ENCODE assay signal across 13 cellular contexts in the genomic region with DNA sequence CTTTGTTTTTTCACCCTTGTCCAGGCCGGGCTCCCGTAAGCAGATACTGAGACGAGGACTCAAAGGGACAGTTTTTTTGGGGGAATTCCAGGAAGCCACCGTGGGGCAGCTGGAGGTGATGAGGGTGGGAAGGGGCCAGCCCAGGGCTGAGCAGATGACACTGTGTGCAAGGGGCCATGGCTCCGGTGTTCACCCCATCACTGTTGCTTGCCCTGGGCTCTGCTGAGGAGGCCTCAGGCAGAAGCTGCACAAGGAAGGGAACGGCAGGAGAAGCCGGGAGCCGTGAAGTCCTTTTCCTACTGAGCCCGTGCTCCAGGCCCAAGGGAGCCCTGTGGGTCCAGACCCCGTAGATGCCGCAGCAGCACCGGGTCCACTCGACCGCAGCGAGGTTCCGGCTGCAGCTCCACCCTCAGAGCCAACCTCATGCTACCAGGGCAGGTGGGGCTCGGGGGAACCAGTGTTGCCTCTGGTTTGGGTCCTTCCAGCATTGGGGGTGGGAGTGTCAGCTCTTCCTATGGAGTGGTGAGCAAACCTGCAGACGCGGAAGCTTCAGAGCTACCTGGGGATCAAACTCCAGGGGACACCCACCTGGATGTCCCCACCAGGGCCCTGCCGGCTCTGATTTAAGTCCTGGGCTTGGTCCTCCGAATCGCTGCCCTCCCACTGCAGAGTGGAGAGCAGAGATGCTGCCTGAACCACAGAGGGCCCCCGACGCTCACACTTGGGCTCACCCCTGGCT. TPM values are rescaled to one million over a fixed set of nuclear protein-coding genes. Genes with fewer than 3 reads are reported as not detected.
A peak's percentile ranks its signal among the peaks of the same experiment; 100 is the strongest.
DNase-seq lines count a peak whose midpoint lies in the region; ATAC-seq, FAIRE-seq and TF ChIP-seq lines count a peak whose summit lies in the region.
"Had no signal": no experiment of that assay in that cellular context is flagged by ENCODE, and none has a peak within 500 bp of the region (broad histone marks: within the 10 kb centered on the region; RNA-seq: fewer than 3 reads in every experiment).

No MANE protein-coding gene starts in this region.

- H3K4me3 Mint-ChIP-seq in naive thymus-derived CD4-positive, alpha-beta T cell = peak overlapping the region in 6 of 10 donors; percentile 10 to 87 (median 80)

- peak overlapping the region; percentile 74; the same call in 1 of the 2 replicates for H3K4me2 ChIP-seq in BLaER1

- ATAC-seq in naive thymus-derived CD4-positive, alpha-beta T cell = no peak
- ATAC-seq in left colon = no peak
- ATAC-seq: esophagus mucosa had no signal

- CTCF ChIA-PET in naive thymus-derived CD4-positive, alpha-beta T cell (lab: Charles Lee) = no interaction called here

- POLR2A ChIA-PET in naive thymus-derived CD4-positive, alpha-beta T cell (lab: Charles Lee) = no interaction called here

- no peak for FAIRE-seq in D721Med (lab: Jason Lieb, UNC)

- DNase-seq in adrenal gland (peak in 4 of 7 donors; percentile 16 to 39 (median 36)), nucleus accumbens (lab: John Stamatoyannopoulos, UW) (no peak), HT-29 (ENCODE audit: low spot score) (no peak), left colon (no peak), D721Med (ENCODE audit: insufficient read length, low spot score) (no peak)
- peak in 1 of 9 donors; percentile 20 for DNase-seq in naive thymus-derived CD4-positive, alpha-beta T cell
- DNase-seq: GF-D8, midbrain, NCI-H146, NCI-H524 had no signal

- H3K27me3 ChIP-seq in BLaER1 = no peaks in the 10 kb centered on the region
- H3K27me3 ChIP-seq in adrenal gland = no peaks in the 10 kb centered on the region
- H3K27me3 ChIP-seq in naive thymus-derived CD4-positive, alpha-beta T cell (ENCODE audit: control insufficient read depth in 2 of 2, insufficient read depth in 2 of 2, low read length in 2 of 2) = no peaks in the 10 kb centered on the region

- peaks cover 0 to 2% (median 0%) of the 10 kb centered on the region in 11 donors for H3K9me3 Mint-ChIP-seq in naive thymus-derived CD4-positive, alpha-beta T cell

- no peak overlapping the region for H3K4me3 ChIP-seq in BLaER1
- H3K4me3 ChIP-seq in adrenal gland = no peak overlapping the region
- H3K4me3 ChIP-seq in naive thymus-derived CD4-positive, alpha-beta T cell (ENCODE audit: low read length) = no peak overlapping the region

- H3K27ac ChIP-seq in BLaER1 = no peak overlapping the region
- H3K27ac ChIP-seq in adrenal gland = no peak overlapping the region
- no peak overlapping the region for H3K27ac ChIP-seq in naive thymus-derived CD4-positive, alpha-beta T cell (ENCODE audit: low read depth, low read length)

- no peaks in the 10 kb centered on the region for H3K9me3 ChIP-seq in BLaER1
- H3K9me3 ChIP-seq in ES-I3 (ENCODE audit: control insufficient read depth, insufficient read depth, low read length) = no peaks in the 10 kb centered on the region
- no peaks in the 10 kb centered on the region for H3K9me3 ChIP-seq in adrenal gland (replicated peaks in 1 of 3)
- no peaks in the 10 kb centered on the region for H3K9me3 ChIP-seq in naive thymus-derived CD4-positive, alpha-beta T cell (ENCODE audit: control insufficient read depth in 2 of 3, low read length in 3 of 3)

- 93 to 96% (median 95%) methylated on average over 12 to 24 of the region's 24 CpGs for WGBS in adrenal gland, 4 donors

- intact Hi-C loops in adrenal gland (cut with DNase I) (no loop called here), left colon (cut with DNase I, micrococcal nuclease) (no loop called here)
- intact Hi-C loops in naive thymus-derived CD4-positive, alpha-beta T cell (cut with micrococcal nuclease) = loop anchor here in 1 of 2 donors (10.0 kb wide), 1 partner anchor 674 kb away; a partner anchor contains a TSS

- H3K4me1 Mint-ChIP-seq in naive thymus-derived CD4-positive, alpha-beta T cell = peaks cover 12 to 18% (median 15%) of the 10 kb centered on the region in 7 donors

- H3K27ac Mint-ChIP-seq in naive thymus-derived CD4-positive, alpha-beta T cell = peak overlapping the region in 5 of 9 donors; percentile 71 to 91 (median 85)

- H3K27me3 Mint-ChIP-seq in naive thymus-derived CD4-positive, alpha-beta T cell = peaks cover 0 to 5% (median 0%) of the 10 kb centered on the region in 5 donors

- TF ChIP-seq CTCF in adrenal gland (IDR thresholded peaks at IDR 0.05) (no peak), D721Med (IDR thresholded peaks at IDR 0.05; ENCODE audit: insufficient read depth, missing control alignments) (no peak)

- H4K20me1 ChIP-seq in BLaER1 = no peaks in the 10 kb centered on the region

- H3K4me1 ChIP-seq in BLaER1 (peaks cover 64% of the 10 kb centered on the region), ES-I3 (ENCODE audit: insufficient read depth, low read length) (peaks cover 3% of the 10 kb centered on the region), adrenal gland (replicated peaks in 1 of 2) (peaks cover 5 to 19% of the 10 kb centered on the region in 2 donors)
- peaks cover 5 to 10% of the 10 kb centered on the region in 2 donors for H3K4me1 ChIP-seq in naive thymus-derived CD4-positive, alpha-beta T cell (ENCODE audit: control insufficient read depth in 2 of 2, insufficient read depth in 2 of 2, low read length in 2 of 2)

- H3K9ac ChIP-seq in BLaER1 (peak overlapping the region; percentile 19; the same call in 1 of the 2 replicates), ES-I3 (ENCODE audit: low read depth, low read length) (peak overlapping the region; percentile 82; the same call in 1 of the 2 replicates)

- no peaks in the 10 kb centered on the region for H3K36me3 Mint-ChIP-seq in naive thymus-derived CD4-positive, alpha-beta T cell

- H3K36me3 ChIP-seq in BLaER1 (no peaks in the 10 kb centered on the region), ES-I3 (ENCODE audit: insufficient read depth, low read length) (no peaks in the 10 kb centered on the region), adrenal gland (replicated peaks in 1 of 2) (no peaks in the 10 kb centered on the region)
- H3K36me3 ChIP-seq in naive thymus-derived CD4-positive, alpha-beta T cell (ENCODE audit: control insufficient read depth in 2 of 3, insufficient read depth in 3 of 3, low read length in 3 of 3) = no peaks in the 10 kb centered on the region

- TF ChIP-seq POLR2A in adrenal gland (IDR thresholded peaks at IDR 0.05) = no peak

RNA-seq across cellular contexts. Expression of a gene that starts 4.2 kb away (rescaled TPM):
- under 1 TPM in 3 of 8 donors, not detected in 5; 0.35 to 0.61 (median 0.36) TPM for total RNA-seq in adrenal gland
- 1 to 10 TPM in 2 of 3 donors, not detected in 1; 3.2 to 4.7 TPM for polyA plus RNA-seq in adrenal gland
- total RNA-seq in naive thymus-derived CD4-positive, alpha-beta T cell = 1 to 10 TPM in 3 of 5 experiments, under 1 TPM in 1, not detected in 1; 0.94 to 2.5 (median 1.4) TPM
- not detected for polyA plus RNA-seq in naive thymus-derived CD4-positive, alpha-beta T cell
- total RNA-seq in HT-29 (2014; rRNA removed; shearing (Covaris generic)) = 0.91 TPM in 1 of 2 replicates, not detected in the other
- under 1 TPM; 0.34 to 0.50 TPM for total RNA-seq in left colon

RNA-seq across cellular contexts. Expression of a gene that starts 8.3 kb away (rescaled TPM):
- total RNA-seq in adrenal gland (10 to 100 TPM; 35.0 to 95.4 (median 68.5) TPM), left colon (1 to 10 TPM; 4.1 to 4.3 TPM)
- polyA plus RNA-seq in adrenal gland = 10 to 100 TPM; 20.9 to 94.0 (median 64.7) TPM
- 1 to 10 TPM in 1 of 5 experiments, not detected in 4; 1.1 TPM for total RNA-seq in naive thymus-derived CD4-positive, alpha-beta T cell
- under 1 TPM in 1 of 2 donors, not detected in 1; 0.45 TPM for polyA plus RNA-seq in naive thymus-derived CD4-positive, alpha-beta T cell
- 10.8 and 12.0 TPM in 2 replicates for total RNA-seq in HT-29 (2014; rRNA removed; shearing (Covaris generic))

RNA-seq across cellular contexts. Expression of a gene that starts 19.9 kb away (rescaled TPM):
- 100 to 1,000 TPM; 108 to 331 (median 232) TPM for total RNA-seq in adrenal gland
- polyA plus RNA-seq in adrenal gland = 100 to 1,000 TPM in 1 of 3 donors, 10 to 100 TPM in 2; 81.7 to 482 (median 84.8) TPM
- total RNA-seq in naive thymus-derived CD4-positive, alpha-beta T cell = 100 to 1,000 TPM; 170 to 358 (median 246) TPM
- polyA plus RNA-seq in naive thymus-derived CD4-positive, alpha-beta T cell = 10 to 100 TPM; 48.1 to 62.3 TPM
- 58.1 and 60.5 TPM in 2 replicates for total RNA-seq in HT-29 (2014; rRNA removed; shearing (Covaris generic))
- 100 to 1,000 TPM; 308 to 326 TPM for total RNA-seq in left colon

Comparison
In these comparisons a context has a peak if more than half of its experiments do, and no peak if none do; other contexts are left out.
1. DNase-seq: peak in adrenal gland (4 of 7); none in nucleus accumbens (0 of 56), HT-29 (single experiment), left colon (0 of 2) and D721Med (single experiment).